Comparison of ENCODE assay signal across 8 cellular contexts in the genomic region with DNA sequence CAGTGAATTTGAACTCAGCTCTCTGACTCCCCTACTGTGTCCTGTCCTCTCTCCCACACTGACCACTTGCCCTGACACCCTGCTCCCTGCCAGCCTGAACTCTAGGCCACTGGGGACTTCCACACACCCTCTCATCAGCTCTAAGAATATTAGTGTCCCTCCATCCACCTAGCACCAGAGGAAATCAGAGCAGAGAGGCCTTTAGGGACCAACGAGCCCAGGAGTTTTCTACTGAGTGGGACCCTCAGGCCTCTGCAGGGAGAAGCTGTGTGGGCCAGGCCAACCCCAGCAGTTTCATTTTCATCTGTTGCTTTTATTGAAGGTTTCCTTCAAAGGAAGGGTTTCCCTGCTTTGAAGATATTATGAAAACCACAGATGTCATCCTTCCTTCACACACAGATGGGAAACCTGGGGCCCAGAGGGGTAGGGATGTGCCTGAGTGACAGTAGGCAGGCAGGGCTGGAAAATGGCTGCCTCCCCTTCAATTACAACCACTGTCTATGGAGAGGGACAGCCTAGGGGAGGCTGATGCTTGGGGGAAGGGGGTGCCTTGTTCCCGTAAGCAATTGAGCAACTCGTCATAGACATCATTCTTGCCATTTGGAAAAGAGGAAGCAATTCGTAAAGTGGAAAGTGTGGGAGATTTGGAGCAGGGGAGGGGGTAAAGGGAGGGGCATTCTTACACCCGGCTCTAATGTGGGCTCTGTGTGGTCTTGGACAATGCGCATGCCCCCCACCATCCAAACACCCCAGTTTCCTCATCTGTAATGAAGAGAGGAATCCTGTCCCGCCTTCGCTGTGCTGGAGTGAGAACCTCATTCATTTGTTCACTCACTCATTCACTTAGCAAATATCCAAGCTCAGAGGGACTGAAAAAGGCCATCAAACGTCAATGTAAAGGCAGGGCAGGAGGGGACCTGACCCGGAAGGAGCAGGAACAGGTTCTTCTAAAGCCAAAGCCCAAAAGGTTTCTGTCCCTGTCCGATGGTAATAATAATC. TPM values are rescaled to one million over a fixed set of nuclear protein-coding genes. Genes with fewer than 3 reads are reported as not detected.
A peak's percentile ranks its signal among the peaks of the same experiment; 100 is the strongest.
DNase-seq lines count a peak whose midpoint lies in the region; ATAC-seq lines count a peak whose summit lies in the region.
"Had no signal": no experiment of that assay in that cellular context is flagged by ENCODE, and none has a peak within 500 bp of the region (broad histone marks: within the 10 kb centered on the region; RNA-seq: fewer than 3 reads in every experiment).

No MANE protein-coding gene starts in this region.

- H3K4me1 Mint-ChIP-seq in T-cell, result peaks cover 85 to 91% (median 85%) of the 10 kb centered on the region in 3 donors

- peaks cover 80% of the 10 kb centered on the region for H3K4me1 ChIP-seq in stomach smooth muscle (ENCODE audit: control insufficient read depth, insufficient read depth, low read length)
- H3K4me1 ChIP-seq in GM23248 (ENCODE audit: insufficient read depth), result 0 out of 2 replicates have a peak, but pooled peaks cover 6% of the 10 kb centered on the region

- H3K9me3 Mint-ChIP-seq in T-cell, result peaks cover 2% of the 10 kb centered on the region in 3 donors

- peaks cover 53% of the 10 kb centered on the region for H3K79me2 ChIP-seq in GM23248 (ENCODE audit: insufficient read depth)

- peak in 9 of 34 experiments; percentile 12 to 42 (median 26) for DNase-seq in T-cell
- peak; percentile 55 for DNase-seq in left kidney (ENCODE audit: low read depth, low spot score)
- no peak for DNase-seq in GM23248
- no peak for DNase-seq in cortex of kidney (lab: John Stamatoyannopoulos, UW)
- no peak for DNase-seq in Right ventricle myocardium inferior (ENCODE audit: missing footprints)
- DNase-seq: NCI-H774 had no signal

- POLR2A ChIA-PET in T-cell (lab: Charles Lee), result interaction anchor here in 1 of 2 donors (0.5 to 1.4 kb wide), 3 partner anchors 12 to 59 kb away, joined by 4 to 11 read pairs (median 4); partner anchors contain the start of gene CLTA

- H4K20me1 ChIP-seq in GM23248 (ENCODE audit: insufficient read depth), result no peaks in the 10 kb centered on the region

- peak overlapping the region in 1 of 2 donors; percentile 47 for H3K4me3 ChIP-seq in stomach smooth muscle (ENCODE audit: low read length in 2 of 2)
- H3K4me3 ChIP-seq in GM23248, result no peak overlapping the region

- H3K27ac ChIP-seq in KOPT-K1 (ENCODE audit: low read depth, low read length, poor library complexity, severe bottlenecking) (peak overlapping the region; percentile 14), stomach smooth muscle (ENCODE audit: low read length) (peak overlapping the region; percentile 96), GM23248 (no peak overlapping the region)

- peak overlapping the region; percentile 53 to 88 (median 60) for H3K4me3 Mint-ChIP-seq in T-cell

- H3K9me3 ChIP-seq in KOPT-K1 (ENCODE audit: insufficient read depth, low read length, poor library complexity, severe bottlenecking) (no peaks in the 10 kb centered on the region), stomach smooth muscle (ENCODE audit: control insufficient read depth in 2 of 2, low read length in 2 of 2) (no peaks in the 10 kb centered on the region), GM23248 (ENCODE audit: low read depth) (no peaks in the 10 kb centered on the region)

- CTCF ChIA-PET in T-cell (lab: Charles Lee), result interaction anchor here (0.8 to 1.4 kb wide), 3 partner anchors 26 to 37 kb away, joined by 3 to 5 read pairs (median 3); no protein-coding TSS in a partner anchor

- no peak overlapping the region for H2AFZ ChIP-seq in GM23248

- H3F3A ChIP-seq in GM23248 (ENCODE audit: insufficient read depth), result no peaks in the 10 kb centered on the region

- WGBS in GM23248 (ENCODE audit: low coverage in 1 of 2, low lambda C conversion rate in 2 of 2, missing lambda C conversion rate in 2 of 2), 2 experiments, result 84 to 87% methylated on average over 11 of the region's 11 CpGs

- peak overlapping the region; percentile 89 to 99 for H3K27ac Mint-ChIP-seq in T-cell

- H3K9ac ChIP-seq in stomach smooth muscle (ENCODE audit: low read length in 2 of 2) (peak overlapping the region; percentile 29 to 61), GM23248 (no peak overlapping the region)

- peaks cover 2% of the 10 kb centered on the region for H3K36me3 Mint-ChIP-seq in T-cell

- H3K36me3 ChIP-seq in KOPT-K1 (ENCODE audit: insufficient read depth, low read length), result no peaks in the 10 kb centered on the region
- H3K36me3 ChIP-seq in stomach smooth muscle (ENCODE audit: control insufficient read depth in 2 of 2, insufficient read depth in 2 of 2, low read length in 2 of 2), result peaks cover 5 to 6% of the 10 kb centered on the region in 2 donors
- H3K36me3 ChIP-seq in GM23248 (ENCODE audit: low read depth), result no peaks in the 10 kb centered on the region

- intact Hi-C loops in Right ventricle myocardium inferior (cut with DNase I), result no loop called here

- H3K27me3 Mint-ChIP-seq in T-cell, result no peaks in the 10 kb centered on the region

- no peaks in the 10 kb centered on the region for H3K27me3 ChIP-seq in stomach smooth muscle (ENCODE audit: control insufficient read depth in 1 of 2, insufficient read depth in 2 of 2, low read length in 2 of 2)
- H3K27me3 ChIP-seq in GM23248 (replicated peaks; ENCODE audit: insufficient read depth), result no peaks in the 10 kb centered on the region

- no peak overlapping the region for H3K4me2 ChIP-seq in GM23248 (ENCODE audit: unreplicated experiment)

- ATAC-seq in T-cell (replicated peaks in 1 of 4) (peak in 1 of 4 experiments; percentile 21), Right ventricle myocardium inferior (no peak)

- no peaks in the 10 kb centered on the region for H3K9me2 ChIP-seq in GM23248 (ENCODE audit: insufficient read depth)

- in situ Hi-C loops in GM23248 (cut with MboI), result no loop called here

RNA-seq across cellular contexts. Expression of gene GLIPR2, which starts 3.9 kb away (rescaled TPM):
- total RNA-seq in T-cell (10 to 100 TPM; 25.6 to 37.8 (median 28.7) TPM), Right ventricle myocardium inferior (8.9 TPM)
- 27.5 and 32.9 TPM in 2 replicates for total RNA-seq in GM23248 (2014; rRNA removed; shearing (Covaris generic))
- 43.4 and 47.5 TPM in 2 replicates for polyA plus RNA-seq in GM23248 (2016; fragmentation: Nextera tagmentation; extraction: Ambion mirVana)

RNA-seq across cellular contexts. Expression of gene CCIN, which starts 28.8 kb away (rescaled TPM):
- total RNA-seq in T-cell, result under 1 TPM in 3 of 5 donors, not detected in 2; 0.13 to 0.84 (median 0.68) TPM
- total RNA-seq in GM23248 (2014; rRNA removed; shearing (Covaris generic)), result 0.51 and 2.8 TPM in 2 replicates
- polyA plus RNA-seq in GM23248 (2016; fragmentation: Nextera tagmentation; extraction: Ambion mirVana), result 1.4 and 2.5 TPM in 2 replicates
- not detected for total RNA-seq in Right ventricle myocardium inferior

RNA-seq across cellular contexts. Expression of gene CLTA, which starts 50.3 kb away (rescaled TPM):
- total RNA-seq in T-cell (10 to 100 TPM; 40.2 to 79.0 (median 70.0) TPM), Right ventricle myocardium inferior (69.4 TPM)
- total RNA-seq in GM23248 (2014; rRNA removed; shearing (Covaris generic)), result 230 and 240 TPM in 2 replicates
- polyA plus RNA-seq in GM23248 (2016; fragmentation: Nextera tagmentation; extraction: Ambion mirVana), result 218 and 229 TPM in 2 replicates
